In the genomic region with DNA sequence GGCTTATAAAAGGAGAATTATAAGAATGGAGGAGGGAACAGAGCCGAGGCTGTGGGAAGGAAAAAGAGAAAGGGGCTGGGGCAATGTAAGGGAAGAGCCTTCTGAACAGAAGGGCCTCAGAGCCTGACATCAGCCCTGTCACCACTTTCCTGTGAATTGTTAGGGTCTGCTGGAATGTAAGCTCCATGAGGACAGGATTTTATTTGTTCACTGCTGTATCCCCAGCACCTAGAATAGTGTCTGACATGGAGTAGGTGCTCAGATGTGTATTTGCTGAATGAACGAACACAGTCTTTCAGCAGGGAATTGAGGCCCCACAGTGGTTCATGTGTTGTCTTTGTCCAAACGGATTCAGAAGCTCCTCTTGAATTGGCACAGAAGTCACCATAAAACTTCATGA, we compare ENCODE assay signal across 14 cellular contexts.
"Had no signal": no experiment of that assay in that cellular context is flagged by ENCODE, and none has a peak within 500 bp of the region (broad histone marks: within the 10 kb centered on the region; RNA-seq: fewer than 3 reads in every experiment).

No MANE protein-coding gene starts in this region.

- H3K27ac Mint-ChIP-seq: activated CD4-positive, alpha-beta memory T cell treated with anti-CD3 and anti-CD28 coated beads for 36 hours; activated T-cell treated with anti-CD3 and anti-CD28 coated beads, Interleukin-2, amount 50 U/mL, for 72 hours; naive thymus-derived CD8-positive, alpha-beta T cell had no signal

- H3K9me3 Mint-ChIP-seq: activated CD4-positive, alpha-beta memory T cell treated with anti-CD3 and anti-CD28 coated beads for 36 hours; activated T-cell treated with anti-CD3 and anti-CD28 coated beads, Interleukin-2, amount 50 U/mL, for 72 hours had no signal

- DNase-seq: activated CD4-positive, alpha-beta memory T cell treated with anti-CD3 and anti-CD28 coated beads for 36 hours; activated CD8-positive, alpha-beta memory T cell treated with anti-CD3 and anti-CD28 coated beads, Interleukin-2, amount 50 U/mL, for 4 hours; activated gamma-delta T cell treated with Interleukin-2 at 50 U/mL for 16 hours; activated T-cell treated with anti-CD3 and anti-CD28 coated beads, Interleukin-2, amount 50 U/mL, for 72 hours; gastrocnemius medialis; naive thymus-derived CD8-positive, alpha-beta T cell; nucleus accumbens; stimulated activated CD4-positive, alpha-beta T cell treated with anti-CD3 and anti-CD28 coated beads, Interleukin-2, amount 100 ng/mL, for 48 hours; stimulated activated naive CD4-positive, alpha-beta T cell treated with Interleukin-2 at 50 U/mL for 16 hours; T-helper 9 cell had no signal

- H3K4me3 Mint-ChIP-seq: activated CD4-positive, alpha-beta memory T cell treated with anti-CD3 and anti-CD28 coated beads for 36 hours; activated T-cell treated with anti-CD3 and anti-CD28 coated beads, Interleukin-2, amount 50 U/mL, for 72 hours; naive thymus-derived CD8-positive, alpha-beta T cell had no signal

- ATAC-seq: activated T-cell treated with anti-CD3 and anti-CD28 coated beads, Interleukin-2, amount 50 U/mL, for 72 hours; gastrocnemius medialis; naive thymus-derived CD8-positive, alpha-beta T cell had no signal

- H3K4me1 ChIP-seq: ascending aorta, gastrocnemius medialis had no signal

- FAIRE-seq: urothelium cell line had no signal

- H3K4me3 ChIP-seq: ascending aorta, gastrocnemius medialis, suprapubic skin had no signal

- H3K27ac ChIP-seq: ascending aorta, gastrocnemius medialis, VCaP had no signal

- H3K27me3 ChIP-seq: ascending aorta, gastrocnemius medialis, suprapubic skin had no signal

- H3K9me3 ChIP-seq: ascending aorta, gastrocnemius medialis, suprapubic skin had no signal

- H3K36me3 Mint-ChIP-seq: activated CD4-positive, alpha-beta memory T cell treated with anti-CD3 and anti-CD28 coated beads for 36 hours; naive thymus-derived CD8-positive, alpha-beta T cell had no signal

- H3K36me3 ChIP-seq: ascending aorta, gastrocnemius medialis, suprapubic skin had no signal
